In genomic region chr10:84138478-84139125, GRCh38 we compare ENCODE assay signal across 8 cellular contexts.
DNase-seq lines count a peak whose midpoint lies in the region; ATAC-seq lines count a peak whose summit lies in the region.

No MANE protein-coding gene starts in this region.

- H3K27me3 ChIP-seq in BLaER1 (no peaks in the 10 kb centered on the region), mucosa of rectum (ENCODE audit: control insufficient read depth in 2 of 2, insufficient read depth in 2 of 2, low read length in 2 of 2) (no peaks in the 10 kb centered on the region)

- ATAC-seq in HG02870 (IDR thresholded peaks at IDR 0.05; ENCODE audit: unreplicated experiment) (peak; percentile 1), HG03175 (IDR thresholded peaks at IDR 0.05; ENCODE audit: unreplicated experiment) (no peak)
- ATAC-seq in activated CD4-positive, CD25-positive, alpha-beta regulatory T cell treated with anti-CD3 and anti-CD28 coated beads, Interleukin-2, amount 50 U/mL, for 24 hours = peak; percentile 71 to 80

- peak overlapping the region; percentile 76 for H3K4me2 ChIP-seq in BLaER1

- H3K9me3 ChIP-seq in BLaER1 (no peaks in the 10 kb centered on the region), mucosa of rectum (ENCODE audit: control insufficient read depth in 2 of 2, low read length in 2 of 2) (no peaks in the 10 kb centered on the region)

- H3K27me3 Mint-ChIP-seq in stimulated activated naive CD8-positive, alpha-beta T cell treated with anti-CD3 and anti-CD28 coated beads, Interleukin-15, Interleukin-2, amounts not matched to agents 100 ng/mL and 50 ng/mL, for 24 hours = peaks cover 2% of the 10 kb centered on the region

- peaks cover 26% of the 10 kb centered on the region; the same call in 1 of the 2 replicates for H4K20me1 ChIP-seq in BLaER1

- peak overlapping the region; percentile 95 for H3K4me3 Mint-ChIP-seq in stimulated activated naive CD8-positive, alpha-beta T cell treated with anti-CD3 and anti-CD28 coated beads, Interleukin-15, Interleukin-2, amounts not matched to agents 100 ng/mL and 50 ng/mL, for 24 hours

- no peaks in the 10 kb centered on the region for H3K9me3 Mint-ChIP-seq in stimulated activated naive CD8-positive, alpha-beta T cell treated with anti-CD3 and anti-CD28 coated beads, Interleukin-15, Interleukin-2, amounts not matched to agents 100 ng/mL and 50 ng/mL, for 24 hours

- H3K4me3 ChIP-seq in BLaER1 = peak overlapping the region; percentile 98
- H3K4me3 ChIP-seq in mucosa of rectum (ENCODE audit: low read length in 2 of 2) = peak overlapping the region; percentile 96 to 99

- H3K36me3 ChIP-seq in BLaER1 (peaks cover 25% of the 10 kb centered on the region), mucosa of rectum (ENCODE audit: control insufficient read depth in 2 of 2, insufficient read depth in 2 of 2, low read length in 2 of 2) (peaks cover 12 to 16% of the 10 kb centered on the region in 2 donors)

- H3K4me1 ChIP-seq in BLaER1 (peaks cover 23% of the 10 kb centered on the region), mucosa of rectum (ENCODE audit: control insufficient read depth in 2 of 2, insufficient read depth in 2 of 2, low read length in 2 of 2) (peaks cover 21 to 34% of the 10 kb centered on the region in 2 donors)

- H3K27ac ChIP-seq in BLaER1 (peak overlapping the region; percentile 84), cingulate gyrus (ENCODE audit: low read depth, low read length) (peak overlapping the region; percentile 78), mucosa of rectum (ENCODE audit: low read depth in 2 of 2, low read length in 2 of 2) (peak overlapping the region; percentile 87 to 99)

- DNase-seq in AML-193 (lab: John Stamatoyannopoulos, UW) = no peak

- peaks cover 32% of the 10 kb centered on the region for H3K36me3 Mint-ChIP-seq in stimulated activated naive CD8-positive, alpha-beta T cell treated with anti-CD3 and anti-CD28 coated beads, Interleukin-15, Interleukin-2, amounts not matched to agents 100 ng/mL and 50 ng/mL, for 24 hours (ENCODE audit: low read depth)

- H3K27ac Mint-ChIP-seq in stimulated activated naive CD8-positive, alpha-beta T cell treated with anti-CD3 and anti-CD28 coated beads, Interleukin-15, Interleukin-2, amounts not matched to agents 100 ng/mL and 50 ng/mL, for 24 hours = peak overlapping the region; percentile 91

- H3K9ac ChIP-seq in BLaER1 = peak overlapping the region; percentile 97
- peak overlapping the region; percentile 58 to 100 for H3K9ac ChIP-seq in mucosa of rectum (ENCODE audit: low read depth in 1 of 2, low read length in 2 of 2)

- H3K4me1 Mint-ChIP-seq in stimulated activated naive CD8-positive, alpha-beta T cell treated with anti-CD3 and anti-CD28 coated beads, Interleukin-15, Interleukin-2, amounts not matched to agents 100 ng/mL and 50 ng/mL, for 24 hours (ENCODE audit: low read depth) = peaks cover 25% of the 10 kb centered on the region
